ENCODE assay signal across 14 cellular contexts in the genomic region with DNA sequence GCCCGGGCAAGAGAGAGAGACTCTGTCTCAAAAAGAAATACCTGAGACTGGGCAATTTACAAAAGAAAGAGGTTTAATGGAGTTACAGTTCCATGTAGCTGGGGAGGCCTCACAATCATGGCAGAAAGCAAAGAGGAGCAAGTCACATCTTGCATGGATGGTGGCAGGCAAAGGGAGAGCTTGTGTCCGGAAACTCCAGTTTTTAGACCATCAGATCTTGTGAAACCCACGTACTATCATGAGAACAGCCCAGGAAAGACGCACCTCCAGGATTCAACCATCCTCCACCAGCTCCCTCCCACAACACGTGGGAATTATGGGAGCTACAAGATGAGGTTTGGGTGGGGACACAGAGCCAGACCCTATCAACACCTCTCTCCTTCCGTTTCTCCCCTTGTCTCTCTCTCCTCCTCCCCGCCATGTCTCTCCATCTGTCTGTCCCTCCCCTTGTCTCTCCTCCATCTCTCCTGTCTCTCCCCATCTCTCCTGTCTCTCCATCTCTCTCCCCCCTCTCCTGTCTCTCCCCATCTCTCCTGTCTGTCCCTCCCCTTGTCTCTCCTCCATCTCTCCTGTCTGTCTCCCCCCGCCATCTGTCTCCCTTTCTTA. TPM values are rescaled to one million over a fixed set of nuclear protein-coding genes. Genes with fewer than 3 reads are reported as not detected.
DNase-seq lines count a peak whose midpoint lies in the region; ATAC-seq and TF ChIP-seq lines count a peak whose summit lies in the region.
"Had no signal": no experiment of that assay in that cellular context is flagged by ENCODE, and none has a peak within 500 bp of the region (broad histone marks: within the 10 kb centered on the region; RNA-seq: fewer than 3 reads in every experiment).

No MANE protein-coding gene starts in this region.

- H3K27ac ChIP-seq in 22Rv1 (peak overlapping the region; percentile 37), right atrium auricular region (no peak overlapping the region)
- H3K27ac ChIP-seq in CD4-positive, alpha-beta memory T cell (ENCODE audit: low read depth, low read length): no peak overlapping the region
- H3K27ac ChIP-seq: BLaER1, VCaP had no signal

- no peaks in the 10 kb centered on the region for H3K9me3 ChIP-seq in CD4-positive, alpha-beta memory T cell (ENCODE audit: control insufficient read depth in 1 of 2, low read length in 2 of 2)
- H3K9me3 ChIP-seq in right atrium auricular region: no peaks in the 10 kb centered on the region
- H3K9me3 ChIP-seq: BLaER1, HAP-1 had no signal

- CTCF ChIA-PET in CD4-positive, alpha-beta memory T cell (lab: Charles Lee; ENCODE audit: partially characterized antibody): interaction anchor here (1.1 to 17.9 kb wide), 4 partner anchors 9 to 27 kb away, joined by 3 to 219 read pairs (median 19); a partner anchor contains a TSS
- CTCF ChIA-PET in WTC11 (lab: Charles Lee): interaction anchor here (0.5 to 1.5 kb wide), 4 partner anchors 21 to 345 kb away, joined by 3 to 4 read pairs (median 4); no protein-coding TSS in a partner anchor

- no peak overlapping the region for H3K4me3 ChIP-seq in CD4-positive, alpha-beta memory T cell (ENCODE audit: low read length in 2 of 2)
- H3K4me3 ChIP-seq in epithelial cell of esophagus (ENCODE audit: low read length) (no peak overlapping the region), right atrium auricular region (no peak overlapping the region)
- H3K4me3 ChIP-seq: BLaER1, HAP-1 had no signal

- peak overlapping the region; percentile 42 to 89 (median 80) for H3K27ac Mint-ChIP-seq in CD4-positive, alpha-beta memory T cell
- H3K27ac Mint-ChIP-seq in WTC11: peak overlapping the region; percentile 88

- peaks cover 0 to 9% (median 0%) of the 10 kb centered on the region in 8 donors for H3K9me3 Mint-ChIP-seq in CD4-positive, alpha-beta memory T cell
- H3K9me3 Mint-ChIP-seq in WTC11: no peaks in the 10 kb centered on the region

- POLR2A ChIA-PET in CD4-positive, alpha-beta memory T cell (lab: Charles Lee; ENCODE audit: partially characterized antibody): interaction anchor here (1.0 to 57.1 kb wide), 8 partner anchors 1 to 109 kb away, joined by 3 to 3893 read pairs (median 12); a partner anchor contains a TSS
- POLR2A ChIA-PET in WTC11 (lab: Charles Lee): interaction anchor here (0.6 to 1.2 kb wide), 4 partner anchors 9 to 418 kb away, joined by 3 to 4 read pairs (median 3); no protein-coding TSS in a partner anchor

- H3K4me1 ChIP-seq in CD4-positive, alpha-beta memory T cell (ENCODE audit: insufficient read depth, low read length): peaks cover 89% of the 10 kb centered on the region
- H3K4me1 ChIP-seq in right atrium auricular region: peaks cover 0 to 31% of the 10 kb centered on the region in 2 donors

- DNase-seq in CD4-positive, alpha-beta memory T cell: peak in 1 of 5 donors; percentile 12
- DNase-seq in WTC11 (ENCODE audit: low spot score): no peak
- peak; percentile 62 for DNase-seq in epithelial cell of esophagus (ENCODE audit: low read depth)
- DNase-seq in Kasumi-1 (lab: John Stamatoyannopoulos, UW): no peak
- DNase-seq in right atrium auricular region (ENCODE audit: low spot score): no peak
- DNase-seq: cortex of kidney; islet precursor cell; KBM-7; stimulated activated CD4-positive, alpha-beta T cell treated with anti-CD3 and anti-CD28 coated beads, Interleukin-4, amount 100 ng/mL, for 24 hours had no signal

- TF ChIP-seq CTCF in 22Rv1 (IDR thresholded peaks at IDR 0.05): no peak
- no peak for TF ChIP-seq CTCF in WTC11 (IDR thresholded peaks at IDR 0.05)
- no peak for TF ChIP-seq CTCF in epithelial cell of esophagus (IDR thresholded peaks at IDR 0.05; ENCODE audit: insufficient read depth, low read depth, low read length, missing control alignments)
- TF ChIP-seq CTCF in right atrium auricular region (IDR thresholded peaks at IDR 0.05): no peak

- H3K36me3 ChIP-seq in CD4-positive, alpha-beta memory T cell (ENCODE audit: insufficient read depth, low read length): peaks cover 70% of the 10 kb centered on the region
- peaks cover 19% of the 10 kb centered on the region for H3K36me3 ChIP-seq in right atrium auricular region

- H3K4me1 Mint-ChIP-seq in CD4-positive, alpha-beta memory T cell: peaks cover 20 to 78% (median 36%) of the 10 kb centered on the region in 4 donors
- H3K4me1 Mint-ChIP-seq in WTC11: no peaks in the 10 kb centered on the region; the same call in 1 of the 2 replicates

- intact Hi-C loops in CD4-positive, alpha-beta memory T cell (cut with micrococcal nuclease): no loop called here

- H3K27me3 ChIP-seq in CD4-positive, alpha-beta memory T cell (ENCODE audit: insufficient read depth, low read length): no peaks in the 10 kb centered on the region
- no peaks in the 10 kb centered on the region for H3K27me3 ChIP-seq in right atrium auricular region
- H3K27me3 ChIP-seq: BLaER1 had no signal

- no peak for ATAC-seq in WTC11
- ATAC-seq in HG03565 (IDR thresholded peaks at IDR 0.05; ENCODE audit: unreplicated experiment): no peak

- peak overlapping the region in 5 of 8 donors; percentile 17 to 57 (median 52) for H3K4me3 Mint-ChIP-seq in CD4-positive, alpha-beta memory T cell
- no peak overlapping the region for H3K4me3 Mint-ChIP-seq in WTC11

- H3K36me3 Mint-ChIP-seq in CD4-positive, alpha-beta memory T cell: peaks cover 33 to 58% of the 10 kb centered on the region in 2 donors
- peaks cover 14% of the 10 kb centered on the region for H3K36me3 Mint-ChIP-seq in WTC11

- H3K27me3 Mint-ChIP-seq in CD4-positive, alpha-beta memory T cell: no peaks in the 10 kb centered on the region
- H3K27me3 Mint-ChIP-seq in WTC11 (ENCODE audit: low read depth): no peaks in the 10 kb centered on the region

TF ChIP-seq in WTC11, 78 proteins besides CTCF, POLR2A, EP300 and RAD21:
- TF ChIP-seq, protein P1, sequence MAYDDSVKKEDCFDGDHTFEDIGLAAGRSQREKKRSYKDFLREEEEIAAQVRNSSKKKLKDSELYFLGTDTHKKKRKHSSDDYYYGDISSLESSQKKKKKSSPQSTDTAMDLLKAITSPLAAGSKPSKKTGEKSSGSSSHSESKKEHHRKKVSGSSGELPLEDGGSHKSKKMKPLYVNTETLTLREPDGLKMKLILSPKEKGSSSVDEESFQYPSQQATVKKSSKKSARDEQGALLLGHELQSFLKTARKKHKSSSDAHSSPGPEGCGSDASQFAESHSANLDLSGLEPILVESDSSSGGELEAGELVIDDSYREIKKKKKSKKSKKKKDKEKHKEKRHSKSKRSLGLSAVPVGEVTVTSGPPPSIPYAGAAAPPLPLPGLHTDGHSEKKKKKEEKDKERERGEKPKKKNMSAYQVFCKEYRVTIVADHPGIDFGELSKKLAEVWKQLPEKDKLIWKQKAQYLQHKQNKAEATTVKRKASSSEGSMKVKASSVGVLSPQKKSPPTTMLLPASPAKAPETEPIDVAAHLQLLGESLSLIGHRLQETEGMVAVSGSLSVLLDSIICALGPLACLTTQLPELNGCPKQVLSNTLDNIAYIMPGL (CRISPR knock-in tag; IDR thresholded peaks at IDR 0.05): no peak
- TF ChIP-seq PRRX2 (CRISPR knock-in tag; IDR thresholded peaks at IDR 0.05) (0 out of 2 replicates have a peak, but pooled peaks have one; percentile 40), EMX1 (CRISPR knock-in tag; IDR thresholded peaks at IDR 0.05) (peak; percentile 66; the same call in 1 of the 2 replicates)

RNA-seq across cellular contexts. Expression of a gene that starts 10.0 kb away (rescaled TPM):
- total RNA-seq in CD4-positive, alpha-beta memory T cell: 10 to 100 TPM; 76.0 to 80.0 TPM
- 100 to 1,000 TPM; 167 to 197 TPM for polyA plus RNA-seq in CD4-positive, alpha-beta memory T cell
- total RNA-seq in WTC11 (2021): 275 to 291 TPM (median 287 TPM) in 3 replicates
- total RNA-seq in right atrium auricular region: 100 to 1,000 TPM; 149 to 252 TPM

RNA-seq across cellular contexts. Expression of a gene that starts 18.2 kb away (rescaled TPM):
- 100 to 1,000 TPM; 834 to 836 TPM for total RNA-seq in CD4-positive, alpha-beta memory T cell
- 100 to 1,000 TPM; 222 to 501 TPM for polyA plus RNA-seq in CD4-positive, alpha-beta memory T cell
- total RNA-seq in WTC11 (2021) (40.9 to 46.4 TPM (median 44.1 TPM) in 3 replicates), right atrium auricular region (10 to 100 TPM in 1 of 2 donors, 1 to 10 TPM in 1; 5.2 to 12.8 TPM)

RNA-seq across cellular contexts. Expression of a gene that starts 18.6 kb away (rescaled TPM):
- total RNA-seq in CD4-positive, alpha-beta memory T cell: 100 to 1,000 TPM; 210 to 220 TPM
- polyA plus RNA-seq in CD4-positive, alpha-beta memory T cell: 100 to 1,000 TPM; 399 to 406 TPM
- total RNA-seq in WTC11 (2021): 363 to 377 TPM (median 368 TPM) in 3 replicates
- 100 to 1,000 TPM; 404 to 529 TPM for total RNA-seq in right atrium auricular region

RNA-seq across cellular contexts. Expression of a gene that starts 45.2 kb away (rescaled TPM):
- total RNA-seq in CD4-positive, alpha-beta memory T cell: 100 to 1,000 TPM; 313 to 319 TPM
- 10 to 100 TPM; 10.7 to 11.2 TPM for polyA plus RNA-seq in CD4-positive, alpha-beta memory T cell
- total RNA-seq in WTC11 (2021) (40.3 to 45.0 TPM (median 41.3 TPM) in 3 replicates), right atrium auricular region (1 to 10 TPM; 4.8 to 5.9 TPM)

RNA-seq across cellular contexts. Expression of a gene that starts 58.7 kb away (rescaled TPM):
- 100 to 1,000 TPM; 263 to 266 TPM for total RNA-seq in CD4-positive, alpha-beta memory T cell
- polyA plus RNA-seq in CD4-positive, alpha-beta memory T cell: 100 to 1,000 TPM; 444 to 632 TPM
- total RNA-seq in WTC11 (2021) (387 to 391 TPM (median 390 TPM) in 3 replicates), right atrium auricular region (10 to 100 TPM; 47.8 to 48.5 TPM)

Comparison
In these comparisons a context has a peak if more than half of its experiments do, and no peak if none do; other contexts are left out.
1. RNA of a gene that starts 18.2 kb away (total RNA-seq): 834 to 836 TPM in CD4-positive, alpha-beta memory T cell; 40.9 to 46.4 TPM in WTC11 and 5.2 to 12.8 TPM in right atrium auricular region; every median in the first group is over 10 times any median in the second.